In genomic region chr20:64043768-64044167, GRCh38 we compare ENCODE assay signal across 29 cellular contexts. TPM values are rescaled to one million over a fixed set of nuclear protein-coding genes. Genes with fewer than 3 reads are reported as not detected.
DNase-seq lines count a peak whose midpoint lies in the region; ATAC-seq, FAIRE-seq and TF ChIP-seq lines count a peak whose summit lies in the region.
"Had no signal": no experiment of that assay in that cellular context is flagged by ENCODE, and none has a peak within 500 bp of the region (broad histone marks: within the 10 kb centered on the region; RNA-seq: fewer than 3 reads in every experiment).

No MANE protein-coding gene starts in this region.

- no peak overlapping the region for H2AFZ ChIP-seq in HepG2 (ENCODE audit: low read length)

- peak overlapping the region; percentile 63 for H3K27ac Mint-ChIP-seq in T-helper 1 cell treated with Interleukin-12 subunit alpha and Interleukin-12 subunit beta and Interleukin-4 antibody, amounts not matched to agents 30 μg/mL and 1 μg/mL, for 36 hours
- peak overlapping the region; percentile 62 for H3K27ac Mint-ChIP-seq in central memory CD8-positive, alpha-beta T cell (ENCODE audit: low read depth)
- H3K27ac Mint-ChIP-seq: activated B cell treated with CpG ODN at 0.5 μM for 24 hours; mesothelial cell of epicardium; natural killer cell treated with Interleukin-12 subunit alpha and Interleukin-12 subunit beta and Interleukin-15 and Interleukin-18, amount 100 ng/mL, for 72 hours had no signal

- H3K9me3 ChIP-seq in HepG2 (ENCODE audit: low read length), result no peaks in the 10 kb centered on the region
- no peaks in the 10 kb centered on the region for H3K9me3 ChIP-seq in right lobe of liver
- H3K9me3 ChIP-seq: adrenal gland, left lung, thyroid gland had no signal

- POLR2A ChIA-PET in HepG2 (lab: Yijun Ruan, JAX), result interaction anchor here (0.7 to 10.1 kb wide), 5 partner anchors 8 to 75 kb away, joined by 3 to 252 read pairs (median 12); partner anchors contain the start of genes C20orf204, SAMD10 and SOX18

- TF ChIP-seq CTCF in HepG2 (CRISPR knock-in tag; IDR thresholded peaks at IDR 0.05) (no peak), right lobe of liver (IDR thresholded peaks at IDR 0.05) (no peak)

- H3K36me3 ChIP-seq in HepG2 (replicated peaks in 1 of 2; ENCODE audit: control insufficient read depth in 1 of 2, insufficient read depth in 2 of 2, low read length in 2 of 2), result no peaks in the 10 kb centered on the region
- H3K36me3 ChIP-seq in right lobe of liver, result no peaks in the 10 kb centered on the region
- H3K36me3 ChIP-seq: adrenal gland, brain microvascular endothelial cell had no signal

- CTCF ChIA-PET in HepG2 (lab: Yijun Ruan, JAX; ENCODE audit: low intra/inter-chr PET ratio, low total read pairs), result no interaction called here

- in situ Hi-C loops in HepG2 (cut with HindIII; ENCODE audit: extremely low pct_ligation_motif_present, low pct_unique_long_range_greater_than_20kb), result no loop called here

- H3K9ac ChIP-seq in HepG2 (ENCODE audit: insufficient read depth, low read depth, low read length), result no peak overlapping the region

- no peak overlapping the region for H3K4me3 ChIP-seq in HepG2 (replicated peaks in 1 of 3; ENCODE audit: insufficient read depth in 1 of 3, low read depth in 2 of 3, low read length in 3 of 3)
- no peak overlapping the region for H3K4me3 ChIP-seq in right lobe of liver
- H3K4me3 ChIP-seq: adrenal gland, left lung, thyroid gland had no signal

- H3K4me1 ChIP-seq in HepG2 (ENCODE audit: insufficient read depth, low read length) (peaks cover 65% of the 10 kb centered on the region), right lobe of liver (peaks cover 0 to 4% (median 0%) of the 10 kb centered on the region in 4 donors)

- ATAC-seq in HepG2 (no peak), right lobe of liver (no peak)
- ATAC-seq in central memory CD8-positive, alpha-beta T cell (replicated peaks; ENCODE audit: extremely low read depth, poor library complexity, severe bottlenecking), result no peak
- ATAC-seq: left lung; natural killer cell treated with Interleukin-12 subunit alpha and Interleukin-12 subunit beta and Interleukin-15 and Interleukin-18, amount 100 ng/mL, for 72 hours; sciatic nerve; stimulated activated naive CD8-positive, alpha-beta T cell treated with anti-CD3 and anti-CD28 coated beads, Interleukin-15, amount 100 ng/mL, for 72 hours had no signal

- intact Hi-C loops in HepG2 (cut with micrococcal nuclease; ENCODE audit: unreplicated experiment), result no loop called here
- intact Hi-C loops in right lobe of liver (cut with DNase I), result no loop called here

- BruUV-seq in HepG2 (replicated peaks; lab: Mats Ljungman, UMichigan), result no TSS peak

- TF ChIP-seq POLR2A in HepG2 (IDR thresholded peaks at IDR 0.05; ENCODE audit: insufficient read depth in 1 of 2, low read depth in 2 of 2, low read length in 2 of 2), result no peak
- no peak for TF ChIP-seq POLR2A in right lobe of liver (IDR thresholded peaks at IDR 0.05)

- no peaks in the 10 kb centered on the region for H3K27me3 ChIP-seq in HepG2 (ENCODE audit: control insufficient read depth in 1 of 2, insufficient read depth in 2 of 2, low read length in 2 of 2)
- H3K27me3 ChIP-seq in right lobe of liver, result peaks cover 0 to 11% of the 10 kb centered on the region in 2 donors
- H3K27me3 ChIP-seq: thyroid gland had no signal

- H4K20me1 ChIP-seq in HepG2 (ENCODE audit: insufficient read depth, low read length), result no peaks in the 10 kb centered on the region

- peak; percentile 51 for FAIRE-seq in HepG2 (lab: Jason Lieb, UNC)
- FAIRE-seq: colon had no signal

- H3K79me2 ChIP-seq in HepG2 (ENCODE audit: insufficient read depth, low read length), result peaks cover 3% of the 10 kb centered on the region

- TF ChIP-seq RAD21 in HepG2 (CRISPR knock-in tag; IDR thresholded peaks at IDR 0.05), result no peak

- H3K4me2 ChIP-seq in HepG2 (ENCODE audit: low read depth, low read length), result no peak overlapping the region

- H3K36me3 Mint-ChIP-seq in T-helper 1 cell treated with Interleukin-12 subunit alpha and Interleukin-12 subunit beta and Interleukin-4 antibody, amounts not matched to agents 30 μg/mL and 1 μg/mL, for 36 hours (ENCODE audit: low read depth), result no peaks in the 10 kb centered on the region
- peaks cover 12% of the 10 kb centered on the region for H3K36me3 Mint-ChIP-seq in central memory CD8-positive, alpha-beta T cell (ENCODE audit: insufficient read depth)
- H3K36me3 Mint-ChIP-seq: mesothelial cell of epicardium; natural killer cell treated with Interleukin-12 subunit alpha and Interleukin-12 subunit beta and Interleukin-15 and Interleukin-18, amount 100 ng/mL, for 72 hours had no signal

- H3K4me3 Mint-ChIP-seq in T-helper 1 cell treated with Interleukin-12 subunit alpha and Interleukin-12 subunit beta and Interleukin-4 antibody, amounts not matched to agents 30 μg/mL and 1 μg/mL, for 36 hours, result no peak overlapping the region
- peak overlapping the region; percentile 58 for H3K4me3 Mint-ChIP-seq in central memory CD8-positive, alpha-beta T cell
- H3K4me3 Mint-ChIP-seq: activated B cell treated with CpG ODN at 0.5 μM for 24 hours; natural killer cell treated with Interleukin-12 subunit alpha and Interleukin-12 subunit beta and Interleukin-15 and Interleukin-18, amount 100 ng/mL, for 72 hours had no signal

- H3K27me3 Mint-ChIP-seq in T-helper 1 cell treated with Interleukin-12 subunit alpha and Interleukin-12 subunit beta and Interleukin-4 antibody, amounts not matched to agents 30 μg/mL and 1 μg/mL, for 36 hours (ENCODE audit: low read depth), result peaks cover 23% of the 10 kb centered on the region
- peaks cover 20% of the 10 kb centered on the region for H3K27me3 Mint-ChIP-seq in central memory CD8-positive, alpha-beta T cell

- DNase-seq in T-helper 1 cell, result no peak
- DNase-seq in HepG2 (ENCODE audit: low spot score), result no peak
- DNase-seq in right lobe of liver, result no peak
- DNase-seq in central memory CD8-positive, alpha-beta T cell (ENCODE audit: low spot score in 2 of 2), result no peak
- DNase-seq in NCI-H2171 treated with DMSO at 0.1 percent for 48 hours (lab: John Stamatoyannopoulos, UW), result no peak
- no peak for DNase-seq in occipital lobe (lab: John Stamatoyannopoulos, UW)
- DNase-seq in pons (ENCODE audit: low spot score), result no peak
- DNase-seq: 8988T; activated B cell treated with CpG ODN at 0.5 μM for 24 hours; activated CD8-positive, alpha-beta memory T cell treated with anti-CD3 and anti-CD28 coated beads for 24 hours; adrenal gland; brain microvascular endothelial cell; DMS153; effector CD8-positive, alpha-beta T cell; foreskin melanocyte; hypothalamus; left lung; NCI-H1092; NCI-H1930; NCI-H226; posterior cingulate gyrus; stimulated activated naive CD8-positive, alpha-beta T cell treated with anti-CD3 and anti-CD28 coated beads, Interleukin-15, amount 100 ng/mL, for 72 hours; T-helper 9 cell; thyroid gland had no signal

- no peak overlapping the region for H3K27ac ChIP-seq in HepG2 (ENCODE audit: extremely low read length, insufficient read depth, low read length)
- no peak overlapping the region for H3K27ac ChIP-seq in right lobe of liver
- H3K27ac ChIP-seq: brain microvascular endothelial cell had no signal

- WGBS in HepG2 (ENCODE audit: low lambda C conversion rate), result 71% methylated on average over 9 of the region's 9 CpGs
- 88% methylated on average over 9 of the region's 9 CpGs for WGBS in right lobe of liver (ENCODE audit: insufficient coverage, low coverage, low lambda C conversion rate, missing lambda C conversion rate)

- TF ChIP-seq EP300 in HepG2 (IDR thresholded peaks at IDR 0.05; ENCODE audit: low read depth in 2 of 2, low read length in 2 of 2) (no peak), HepG2 (CRISPR knock-in tag; IDR thresholded peaks at IDR 0.05; ENCODE audit: borderline replicate concordance) (no peak)

- peaks cover 31% of the 10 kb centered on the region for H3K4me1 Mint-ChIP-seq in T-helper 1 cell treated with Interleukin-12 subunit alpha and Interleukin-12 subunit beta and Interleukin-4 antibody, amounts not matched to agents 30 μg/mL and 1 μg/mL, for 36 hours (ENCODE audit: low read depth)
- peaks cover 27% of the 10 kb centered on the region for H3K4me1 Mint-ChIP-seq in central memory CD8-positive, alpha-beta T cell

- no peaks in the 10 kb centered on the region for H3K9me3 Mint-ChIP-seq in T-helper 1 cell treated with Interleukin-12 subunit alpha and Interleukin-12 subunit beta and Interleukin-4 antibody, amounts not matched to agents 30 μg/mL and 1 μg/mL, for 36 hours
- no peaks in the 10 kb centered on the region for H3K9me3 Mint-ChIP-seq in central memory CD8-positive, alpha-beta T cell
- H3K9me3 Mint-ChIP-seq: activated B cell treated with CpG ODN at 0.5 μM for 24 hours; mesothelial cell of epicardium; natural killer cell treated with Interleukin-12 subunit alpha and Interleukin-12 subunit beta and Interleukin-15 and Interleukin-18, amount 100 ng/mL, for 72 hours; stimulated activated naive CD8-positive, alpha-beta T cell treated with anti-CD3 and anti-CD28 coated beads, Interleukin-15, amount 100 ng/mL, for 72 hours had no signal

RNA-seq across cellular contexts. Expression of gene SOX18, which starts 5.7 kb away (rescaled TPM):
- total RNA-seq in HepG2 (2016; rRNA removed; fragmentation: Illumina TruSeq; extraction: Trizol), result 1.3 and 1.9 TPM in 2 replicates
- 1.1 and 1.6 TPM in 2 replicates for total RNA-seq in HepG2 (2016; cell fraction: cytosol; rRNA removed; fragmentation: Illumina TruSeq; extraction: Trizol; ENCODE audit: low read depth)
- 0.94 and 1.8 TPM in 2 replicates for total RNA-seq in HepG2 (2016; cell fraction: insoluble cytoplasmic fraction; rRNA removed; fragmentation: Illumina TruSeq; extraction: Trizol)
- total RNA-seq in HepG2 (2016; cell fraction: membrane; rRNA removed; fragmentation: Illumina TruSeq; extraction: Trizol), result 2.7 and 3.0 TPM in 2 replicates
- total RNA-seq in HepG2 (2016; cell fraction: nucleus; rRNA removed; fragmentation: Illumina TruSeq; extraction: Trizol), result 1.4 and 2.1 TPM in 2 replicates
- 1.6 and 2.0 TPM in 2 replicates for polyA plus RNA-seq in HepG2 (2011; rRNA removed)
- 1.1 and 2.3 TPM in 2 replicates for polyA plus RNA-seq in HepG2 (2011; cell fraction: cytosol; rRNA removed)
- 8.4 and 10.3 TPM in 2 replicates for polyA plus RNA-seq in HepG2 (2011; cell fraction: nucleus; rRNA removed)
- polyA plus RNA-seq in HepG2 (2012), result 2.4 and 3.1 TPM in 2 replicates
- 1.8 and 1.9 TPM in 2 replicates for polyA plus RNA-seq in HepG2 (2016; cell fraction: cytosol; fragmentation: Illumina TruSeq; extraction: Trizol; ENCODE audit: low read depth)
- 7.2 and 8.4 TPM in 2 replicates for polyA plus RNA-seq in HepG2 (2016; cell fraction: insoluble cytoplasmic fraction; fragmentation: Illumina TruSeq; extraction: Trizol; ENCODE audit: low read depth)
- polyA plus RNA-seq in HepG2 (2016; cell fraction: membrane; fragmentation: Illumina TruSeq; extraction: Trizol; ENCODE audit: low read depth), result 3.3 and 4.0 TPM in 2 replicates
- 9.0 and 10.0 TPM in 2 replicates for polyA plus RNA-seq in HepG2 (2016; cell fraction: nucleus; fragmentation: Illumina TruSeq; extraction: Trizol; ENCODE audit: insufficient read depth, low read depth)
- polyA minus RNA-seq in HepG2 (2011; rRNA and poly(A)+ RNA removed; ENCODE audit: low replicate concordance), result 0.28 and 1.8 TPM in 2 replicates
- polyA minus RNA-seq in HepG2 (2011; cell fraction: cytosol; rRNA and poly(A)+ RNA removed), result 1.9 and 4.0 TPM in 2 replicates
- 0.77 and 0.87 TPM in 2 replicates for polyA minus RNA-seq in HepG2 (2011; cell fraction: nucleus; rRNA and poly(A)+ RNA removed)
- 1 to 10 TPM; 4.1 to 7.8 (median 5.6) TPM for total RNA-seq in right lobe of liver
- total RNA-seq in occipital lobe, result 0.31 TPM
- total RNA-seq: activated B cell treated with CpG ODN at 0.5 μM for 24 hours; natural killer cell treated with Interleukin-12 subunit alpha and Interleukin-12 subunit beta and Interleukin-15 and Interleukin-18, amount 100 ng/mL, for 72 hours had no signal

RNA-seq across cellular contexts. Expression of gene C20orf204, which starts 7.8 kb away (rescaled TPM):
- total RNA-seq in HepG2 (2016; rRNA removed; fragmentation: Illumina TruSeq; extraction: Trizol), result 36.8 and 80.0 TPM in 2 replicates
- 48.6 and 61.3 TPM in 2 replicates for total RNA-seq in HepG2 (2016; cell fraction: cytosol; rRNA removed; fragmentation: Illumina TruSeq; extraction: Trizol; ENCODE audit: low read depth)
- total RNA-seq in HepG2 (2016; cell fraction: insoluble cytoplasmic fraction; rRNA removed; fragmentation: Illumina TruSeq; extraction: Trizol), result 39.0 and 80.0 TPM in 2 replicates
- total RNA-seq in HepG2 (2016; cell fraction: membrane; rRNA removed; fragmentation: Illumina TruSeq; extraction: Trizol), result 57.5 and 77.5 TPM in 2 replicates
- 68.2 and 72.7 TPM in 2 replicates for total RNA-seq in HepG2 (2016; cell fraction: nucleus; rRNA removed; fragmentation: Illumina TruSeq; extraction: Trizol)
- polyA plus RNA-seq in HepG2 (2011; rRNA removed), result 22.1 and 27.2 TPM in 2 replicates
- polyA plus RNA-seq in HepG2 (2011; cell fraction: cytosol; rRNA removed), result 22.8 and 58.2 TPM in 2 replicates
- 143 and 193 TPM in 2 replicates for polyA plus RNA-seq in HepG2 (2011; cell fraction: nucleus; rRNA removed)
- 13.4 and 16.2 TPM in 2 replicates for polyA plus RNA-seq in HepG2 (2012)
- polyA plus RNA-seq in HepG2 (2016; cell fraction: cytosol; fragmentation: Illumina TruSeq; extraction: Trizol; ENCODE audit: low read depth), result 59.0 and 74.0 TPM in 2 replicates
- polyA plus RNA-seq in HepG2 (2016; cell fraction: insoluble cytoplasmic fraction; fragmentation: Illumina TruSeq; extraction: Trizol; ENCODE audit: low read depth), result 48.7 and 49.5 TPM in 2 replicates
- polyA plus RNA-seq in HepG2 (2016; cell fraction: membrane; fragmentation: Illumina TruSeq; extraction: Trizol; ENCODE audit: low read depth), result 58.9 and 64.4 TPM in 2 replicates
- polyA plus RNA-seq in HepG2 (2016; cell fraction: nucleus; fragmentation: Illumina TruSeq; extraction: Trizol; ENCODE audit: insufficient read depth, low read depth), result 152 and 164 TPM in 2 replicates
- 1.8 and 19.7 TPM in 2 replicates for polyA minus RNA-seq in HepG2 (2011; rRNA and poly(A)+ RNA removed; ENCODE audit: low replicate concordance)
- 15.0 and 21.9 TPM in 2 replicates for polyA minus RNA-seq in HepG2 (2011; cell fraction: cytosol; rRNA and poly(A)+ RNA removed)
- polyA minus RNA-seq in HepG2 (2011; cell fraction: nucleus; rRNA and poly(A)+ RNA removed), result 21.8 and 31.2 TPM in 2 replicates
- 1 to 10 TPM in 1 of 6 experiments, under 1 TPM in 4, not detected in 1; 0.29 to 1.1 (median 0.44) TPM for total RNA-seq in right lobe of liver
- 1.2 TPM for total RNA-seq in occipital lobe

RNA-seq across cellular contexts. Expression of gene TCEA2, which starts 19.2 kb away (rescaled TPM):
- total RNA-seq in HepG2 (2016; rRNA removed; fragmentation: Illumina TruSeq; extraction: Trizol), result 25.9 and 33.7 TPM in 2 replicates
- 58.0 and 75.2 TPM in 2 replicates for total RNA-seq in HepG2 (2016; cell fraction: cytosol; rRNA removed; fragmentation: Illumina TruSeq; extraction: Trizol; ENCODE audit: low read depth)
- total RNA-seq in HepG2 (2016; cell fraction: insoluble cytoplasmic fraction; rRNA removed; fragmentation: Illumina TruSeq; extraction: Trizol), result 25.2 and 31.6 TPM in 2 replicates
- total RNA-seq in HepG2 (2016; cell fraction: membrane; rRNA removed; fragmentation: Illumina TruSeq; extraction: Trizol), result 54.3 and 70.5 TPM in 2 replicates
- 19.6 and 25.2 TPM in 2 replicates for total RNA-seq in HepG2 (2016; cell fraction: nucleus; rRNA removed; fragmentation: Illumina TruSeq; extraction: Trizol)
- polyA plus RNA-seq in HepG2 (2011; rRNA removed), result 28.1 and 36.8 TPM in 2 replicates
- polyA plus RNA-seq in HepG2 (2011; cell fraction: cytosol; rRNA removed), result 22.9 and 25.9 TPM in 2 replicates
- polyA plus RNA-seq in HepG2 (2011; cell fraction: nucleus; rRNA removed), result 101 and 106 TPM in 2 replicates
- polyA plus RNA-seq in HepG2 (2012), result 70.9 and 75.4 TPM in 2 replicates
- 308 and 317 TPM in 2 replicates for polyA plus RNA-seq in HepG2 (2016; cell fraction: cytosol; fragmentation: Illumina TruSeq; extraction: Trizol; ENCODE audit: low read depth)
- polyA plus RNA-seq in HepG2 (2016; cell fraction: insoluble cytoplasmic fraction; fragmentation: Illumina TruSeq; extraction: Trizol; ENCODE audit: low read depth), result 54.5 and 74.5 TPM in 2 replicates
- 232 and 236 TPM in 2 replicates for polyA plus RNA-seq in HepG2 (2016; cell fraction: membrane; fragmentation: Illumina TruSeq; extraction: Trizol; ENCODE audit: low read depth)
- polyA plus RNA-seq in HepG2 (2016; cell fraction: nucleus; fragmentation: Illumina TruSeq; extraction: Trizol; ENCODE audit: insufficient read depth, low read depth), result 80.5 and 83.8 TPM in 2 replicates
- 42.1 and 65.5 TPM in 2 replicates for polyA minus RNA-seq in HepG2 (2011; rRNA and poly(A)+ RNA removed; ENCODE audit: low replicate concordance)
- polyA minus RNA-seq in HepG2 (2011; cell fraction: cytosol; rRNA and poly(A)+ RNA removed), result 21.6 and 27.5 TPM in 2 replicates
- polyA minus RNA-seq in HepG2 (2011; cell fraction: nucleus; rRNA and poly(A)+ RNA removed), result 32.7 and 36.6 TPM in 2 replicates
- 10 to 100 TPM; 14.8 to 45.6 (median 28.6) TPM for total RNA-seq in right lobe of liver
- 36.0 TPM for total RNA-seq in occipital lobe

RNA-seq across cellular contexts. Expression of gene RGS19, which starts 35.5 kb away (rescaled TPM):
- total RNA-seq in HepG2 (2016; rRNA removed; fragmentation: Illumina TruSeq; extraction: Trizol) (10.2 and 10.7 TPM in 2 replicates), right lobe of liver (10 to 100 TPM in 2 of 6 experiments, 1 to 10 TPM in 4; 2.6 to 10.9 (median 5.7) TPM), occipital lobe (10.1 TPM)
- total RNA-seq in HepG2 (2016; cell fraction: cytosol; rRNA removed; fragmentation: Illumina TruSeq; extraction: Trizol; ENCODE audit: low read depth), result 8.3 and 13.6 TPM in 2 replicates
- total RNA-seq in HepG2 (2016; cell fraction: insoluble cytoplasmic fraction; rRNA removed; fragmentation: Illumina TruSeq; extraction: Trizol), result 9.9 and 10.3 TPM in 2 replicates
- 24.1 and 24.7 TPM in 2 replicates for total RNA-seq in HepG2 (2016; cell fraction: membrane; rRNA removed; fragmentation: Illumina TruSeq; extraction: Trizol)
- total RNA-seq in HepG2 (2016; cell fraction: nucleus; rRNA removed; fragmentation: Illumina TruSeq; extraction: Trizol), result 7.0 and 7.6 TPM in 2 replicates
- 11.9 and 14.7 TPM in 2 replicates for polyA plus RNA-seq in HepG2 (2011; rRNA removed)
- polyA plus RNA-seq in HepG2 (2011; cell fraction: cytosol; rRNA removed), result 11.7 and 19.3 TPM in 2 replicates
- polyA plus RNA-seq in HepG2 (2011; cell fraction: nucleus; rRNA removed), result 12.6 and 13.6 TPM in 2 replicates
- polyA plus RNA-seq in HepG2 (2012), result 4.4 and 6.8 TPM in 2 replicates
- polyA plus RNA-seq in HepG2 (2016; cell fraction: cytosol; fragmentation: Illumina TruSeq; extraction: Trizol; ENCODE audit: low read depth), result 18.0 and 22.1 TPM in 2 replicates
- polyA plus RNA-seq in HepG2 (2016; cell fraction: insoluble cytoplasmic fraction; fragmentation: Illumina TruSeq; extraction: Trizol; ENCODE audit: low read depth), result 14.2 and 16.6 TPM in 2 replicates
- 25.0 and 29.7 TPM in 2 replicates for polyA plus RNA-seq in HepG2 (2016; cell fraction: membrane; fragmentation: Illumina TruSeq; extraction: Trizol; ENCODE audit: low read depth)
- 9.7 and 10.6 TPM in 2 replicates for polyA plus RNA-seq in HepG2 (2016; cell fraction: nucleus; fragmentation: Illumina TruSeq; extraction: Trizol; ENCODE audit: insufficient read depth, low read depth)
- 15.8 and 18.5 TPM in 2 replicates for polyA minus RNA-seq in HepG2 (2011; rRNA and poly(A)+ RNA removed; ENCODE audit: low replicate concordance)
- 8.1 and 9.1 TPM in 2 replicates for polyA minus RNA-seq in HepG2 (2011; cell fraction: cytosol; rRNA and poly(A)+ RNA removed)
- 4.5 and 5.5 TPM in 2 replicates for polyA minus RNA-seq in HepG2 (2011; cell fraction: nucleus; rRNA and poly(A)+ RNA removed)

RNA-seq across cellular contexts. Expression of gene OPRL1, which starts 36.1 kb away (rescaled TPM):
- total RNA-seq in HepG2 (2016; rRNA removed; fragmentation: Illumina TruSeq; extraction: Trizol) (0.27 and 0.35 TPM in 2 replicates), right lobe of liver (under 1 TPM in 5 of 6 experiments, not detected in 1; 0.13 to 0.32 (median 0.25) TPM), occipital lobe (14.3 TPM)
- total RNA-seq in HepG2 (2016; cell fraction: cytosol; rRNA removed; fragmentation: Illumina TruSeq; extraction: Trizol; ENCODE audit: low read depth), result not detected in 2 replicates
- total RNA-seq in HepG2 (2016; cell fraction: insoluble cytoplasmic fraction; rRNA removed; fragmentation: Illumina TruSeq; extraction: Trizol), result 0.16 and 0.56 TPM in 2 replicates
- total RNA-seq in HepG2 (2016; cell fraction: membrane; rRNA removed; fragmentation: Illumina TruSeq; extraction: Trizol), result 0.12 and 0.14 TPM in 2 replicates
- 0.25 and 0.28 TPM in 2 replicates for total RNA-seq in HepG2 (2016; cell fraction: nucleus; rRNA removed; fragmentation: Illumina TruSeq; extraction: Trizol)
- polyA plus RNA-seq in HepG2 (2011; rRNA removed), result 0.71 and 0.77 TPM in 2 replicates
- 0.37 and 0.86 TPM in 2 replicates for polyA plus RNA-seq in HepG2 (2011; cell fraction: cytosol; rRNA removed)
- polyA plus RNA-seq in HepG2 (2011; cell fraction: nucleus; rRNA removed), result 0.99 and 1.1 TPM in 2 replicates
- 0.28 and 0.56 TPM in 2 replicates for polyA plus RNA-seq in HepG2 (2012)
- polyA plus RNA-seq in HepG2 (2016; cell fraction: cytosol; fragmentation: Illumina TruSeq; extraction: Trizol; ENCODE audit: low read depth), result not detected in 2 replicates
- 0.32 and 0.40 TPM in 2 replicates for polyA plus RNA-seq in HepG2 (2016; cell fraction: insoluble cytoplasmic fraction; fragmentation: Illumina TruSeq; extraction: Trizol; ENCODE audit: low read depth)
- polyA plus RNA-seq in HepG2 (2016; cell fraction: membrane; fragmentation: Illumina TruSeq; extraction: Trizol; ENCODE audit: low read depth), result 0.08 TPM in 1 of 2 replicates, not detected in the other
- 0.33 and 0.61 TPM in 2 replicates for polyA plus RNA-seq in HepG2 (2016; cell fraction: nucleus; fragmentation: Illumina TruSeq; extraction: Trizol; ENCODE audit: insufficient read depth, low read depth)
- polyA minus RNA-seq in HepG2 (2011; rRNA and poly(A)+ RNA removed; ENCODE audit: low replicate concordance), result 0.14 and 3.0 TPM in 2 replicates
- 0.59 and 0.62 TPM in 2 replicates for polyA minus RNA-seq in HepG2 (2011; cell fraction: cytosol; rRNA and poly(A)+ RNA removed)
- polyA minus RNA-seq in HepG2 (2011; cell fraction: nucleus; rRNA and poly(A)+ RNA removed), result 0.13 and 0.25 TPM in 2 replicates

Comparison
In these comparisons a context has a peak if more than half of its experiments do, and no peak if none do; other contexts are left out.
1. RNA of gene C20orf204, which starts 7.8 kb away (total RNA-seq): 36.8 to 80.0 TPM in HepG2; 1.2 TPM in occipital lobe (single experiment) and 0.29 to 1.1 TPM in right lobe of liver; every median in the first group is over 10 times any median in the second.